1 cellular context compared by ENCODE assay signal in genomic region chr11:62548545-62549335, GRCh38.
TF ChIP-seq lines count a peak whose summit lies in the region.

No MANE protein-coding gene starts in this region.

TF ChIP-seq in HepG2, 621 proteins besides CTCF, POLR2A, EP300 and RAD21 (continued from another document and continues in another):
- TF ChIP-seq ARID4A (CRISPR knock-in tag; IDR thresholded peaks at IDR 0.05; ENCODE audit: borderline replicate concordance) = peak; percentile 25; the same call in 1 of the 2 replicates
- peak; percentile 82 for TF ChIP-seq SAP130 (CRISPR knock-in tag; IDR thresholded peaks at IDR 0.05; ENCODE audit: low read depth)
- TF ChIP-seq XRCC5 (optimal IDR thresholded peaks at IDR 0.05; ENCODE audit: low read length) = peak; percentile 37
- TF ChIP-seq ZNF670 (CRISPR knock-in tag; IDR thresholded peaks at IDR 0.05; ENCODE audit: borderline replicate concordance) = peak; percentile 47; the same call in 1 of the 2 replicates
- no peak for TF ChIP-seq ELF4 (CRISPR knock-in tag; IDR thresholded peaks at IDR 0.05; ENCODE audit: borderline replicate concordance)
- no peak for TF ChIP-seq ZSCAN21 (CRISPR knock-in tag; IDR thresholded peaks at IDR 0.05; ENCODE audit: borderline replicate concordance)
- TF ChIP-seq MTERF4 (CRISPR knock-in tag; IDR thresholded peaks at IDR 0.05) = no peak
- 0 out of 2 replicates have a peak, but pooled peaks have one; percentile 36 for TF ChIP-seq IRX3 (CRISPR knock-in tag; IDR thresholded peaks at IDR 0.05; ENCODE audit: borderline replicate concordance, low read depth)
- no peak for TF ChIP-seq NONO (IDR thresholded peaks at IDR 0.05)
- 0 out of 2 replicates have a peak, but pooled peaks have one; percentile 28 for TF ChIP-seq NONO (CRISPR knock-in tag; conservative IDR thresholded peaks at IDR 0.05)
- TF ChIP-seq ZNF615 (CRISPR knock-in tag; IDR thresholded peaks at IDR 0.05; ENCODE audit: borderline replicate concordance) = no peak
- TF ChIP-seq ZNF883 (CRISPR knock-in tag; IDR thresholded peaks at IDR 0.05; ENCODE audit: not compliant biosample characterization) = peak; percentile 20
- TF ChIP-seq ARHGAP35 (CRISPR knock-in tag; IDR thresholded peaks at IDR 0.05; ENCODE audit: borderline replicate concordance) = no peak
- TF ChIP-seq TAF1 (CRISPR knock-in tag; IDR thresholded peaks at IDR 0.05) = no peak
- peak; percentile 44; the same call in 1 of the 2 replicates for TF ChIP-seq ZNF792 (CRISPR knock-in tag; IDR thresholded peaks at IDR 0.05)
- peak; percentile 12; the same call in 1 of the 2 replicates for TF ChIP-seq THRA (CRISPR knock-in tag; IDR thresholded peaks at IDR 0.05; ENCODE audit: borderline replicate concordance)
- no peak for TF ChIP-seq ZNF329 (CRISPR knock-in tag; IDR thresholded peaks at IDR 0.05; ENCODE audit: low read depth)
- peak; percentile 98 for TF ChIP-seq PATZ1 (CRISPR knock-in tag; IDR thresholded peaks at IDR 0.05)
- no peak for TF ChIP-seq ZNF740 (CRISPR knock-in tag; IDR thresholded peaks at IDR 0.05)
- 0 out of 2 replicates have a peak, but pooled peaks have one; percentile 45 for TF ChIP-seq ZNF441 (CRISPR knock-in tag; IDR thresholded peaks at IDR 0.05; ENCODE audit: borderline replicate concordance)
- no peak for TF ChIP-seq HNRNPK (IDR thresholded peaks at IDR 0.05; ENCODE audit: low read depth, low read length, poor library complexity, severe bottlenecking)
- peak; percentile 65 for TF ChIP-seq ZNF639 (CRISPR knock-in tag; conservative IDR thresholded peaks at IDR 0.05)
- TF ChIP-seq POLR2AphosphoS5 (IDR thresholded peaks at IDR 0.05; ENCODE audit: low read depth, low read length) = 0 out of 2 replicates have a peak, but pooled peaks have one; percentile 13
- no peak for TF ChIP-seq SRSF9 (IDR thresholded peaks at IDR 0.05; ENCODE audit: borderline replicate concordance, insufficient read depth, low read depth, low read length, poor library complexity, severe bottlenecking)
- TF ChIP-seq GFI1 (CRISPR knock-in tag; IDR thresholded peaks at IDR 0.05; ENCODE audit: borderline replicate concordance) = no peak
- peak; percentile 44; the same call in 1 of the 2 replicates for TF ChIP-seq ZNF609 (CRISPR knock-in tag; IDR thresholded peaks at IDR 0.05; ENCODE audit: borderline replicate concordance)
- TF ChIP-seq GATAD2A (CRISPR knock-in tag; IDR thresholded peaks at IDR 0.05) = peak; percentile 89
- no peak for TF ChIP-seq KLF15 (CRISPR knock-in tag; IDR thresholded peaks at IDR 0.05; ENCODE audit: borderline replicate concordance)
- no peak for TF ChIP-seq JUN (CRISPR knock-in tag; IDR thresholded peaks at IDR 0.05)
- TF ChIP-seq BRF2 (CRISPR knock-in tag; IDR thresholded peaks at IDR 0.05) = no peak
- no peak for TF ChIP-seq ZNF205 (CRISPR knock-in tag; IDR thresholded peaks at IDR 0.05)
- no peak for TF ChIP-seq ZBTB14 (CRISPR knock-in tag; IDR thresholded peaks at IDR 0.05)
- TF ChIP-seq MNT (IDR thresholded peaks at IDR 0.05) = no peak
- no peak for TF ChIP-seq PCBP1 (IDR thresholded peaks at IDR 0.05; ENCODE audit: borderline replicate concordance, low read depth, low read length)
